In the genomic region with DNA sequence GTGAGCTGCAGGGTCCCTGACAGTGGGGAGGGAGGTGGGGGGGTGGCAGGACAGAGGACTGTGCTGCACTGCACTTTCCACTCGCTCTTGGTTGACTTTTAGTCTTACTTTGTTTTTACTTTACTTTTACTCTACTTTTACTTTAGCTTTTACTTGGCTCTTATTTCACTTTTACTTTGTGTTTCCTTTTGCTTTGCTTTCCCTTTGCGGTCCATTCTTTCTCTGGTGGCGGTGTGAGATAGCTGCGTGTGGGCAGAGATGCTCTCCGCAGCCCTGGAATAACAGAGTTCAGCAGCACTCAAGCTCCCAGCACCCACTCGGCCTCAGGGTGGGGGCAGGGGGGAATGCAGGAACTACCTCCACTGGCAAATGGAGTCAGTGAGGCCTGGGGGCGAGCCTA, we compare ENCODE assay signal across 21 cellular contexts. TPM values are rescaled to one million over a fixed set of nuclear protein-coding genes. Genes with fewer than 3 reads are reported as not detected.
A peak's percentile ranks its signal among the peaks of the same experiment; 100 is the strongest.
DNase-seq lines count a peak whose midpoint lies in the region; ATAC-seq, FAIRE-seq and TF ChIP-seq lines count a peak whose summit lies in the region.
"Had no signal": no experiment of that assay in that cellular context is flagged by ENCODE, and none has a peak within 500 bp of the region (broad histone marks: within the 10 kb centered on the region; RNA-seq: fewer than 3 reads in every experiment).

No MANE protein-coding gene starts in this region.

- no peaks in the 10 kb centered on the region for H3K9me3 Mint-ChIP-seq in activated CD4-positive, alpha-beta T cell treated with anti-CD3 and anti-CD28 coated beads for 36 hours (ENCODE audit: low read depth)
- H3K9me3 Mint-ChIP-seq in CD4-positive, alpha-beta T cell: no peaks in the 10 kb centered on the region
- H3K9me3 Mint-ChIP-seq: naive thymus-derived CD4-positive, alpha-beta T cell had no signal

- no peaks in the 10 kb centered on the region for H4K20me1 ChIP-seq in GM12878 (ENCODE audit: control insufficient read depth, insufficient read depth)

- SMC1A ChIA-PET in GM12878 (lab: Charles Lee; ENCODE audit: uncharacterized antibody, unreplicated experiment): no interaction called here

- RAD21 ChIA-PET in GM12878 (lab: Charles Lee; ENCODE audit: unreplicated experiment): no interaction called here

- peak; percentile 69 for ATAC-seq in activated CD4-positive, alpha-beta T cell treated with anti-CD3 and anti-CD28 coated beads for 36 hours
- ATAC-seq in CD4-positive, alpha-beta T cell (ENCODE audit: poor library complexity): no peak
- ATAC-seq in T-helper 17 cell (no peak), GM12878 (no peak), GM21381 (IDR thresholded peaks at IDR 0.05; ENCODE audit: unreplicated experiment) (no peak)
- ATAC-seq: naive thymus-derived CD4-positive, alpha-beta T cell; Panc1; right lobe of liver had no signal

- peak; percentile 46 for DNase-seq in activated CD4-positive, alpha-beta T cell treated with anti-CD3 and anti-CD28 coated beads for 36 hours
- no peak for DNase-seq in activated CD4-positive, alpha-beta T cell treated with anti-CD3 and anti-CD28 coated beads, Interleukin-2, amount 50 U/mL, for 1 hour
- no peak for DNase-seq in CD4-positive, alpha-beta T cell
- DNase-seq in T-helper 17 cell (no peak), GM12878 (ENCODE audit: low read depth, low spot score) (no peak), GM03348 (ENCODE audit: low spot score) (no peak), NCI-H524 (lab: John Stamatoyannopoulos, UW) (no peak)
- DNase-seq: 8988T; anterior cingulate cortex; BE2C; cerebellar nuclear complex; effector CD4-positive, alpha-beta T cell; esophagus squamous epithelium; mesendoderm; naive thymus-derived CD4-positive, alpha-beta T cell; NCI-H1694 treated with DMSO at 0.1 percent for 48 hours; right lobe of liver had no signal

- POLR2A ChIA-PET in activated CD4-positive, alpha-beta T cell treated with anti-CD3 and anti-CD28 coated beads for 36 hours (lab: Charles Lee): no interaction called here
- POLR2A ChIA-PET in CD4-positive, alpha-beta T cell (lab: Charles Lee): no interaction called here
- POLR2A ChIA-PET in GM12878 (lab: Charles Lee): no interaction called here

- TF ChIP-seq CTCF in CD4-positive, alpha-beta T cell (IDR thresholded peaks at IDR 0.05): no peak
- TF ChIP-seq CTCF in GM12878 (IDR thresholded peaks at IDR 0.05 in 2 of 3, conservative IDR thresholded peaks at IDR 0.05 in 1 of 3; ENCODE audit: control insufficient read depth in 2 of 3, extremely low read depth in 1 of 3, insufficient read depth in 1 of 3, low read depth in 3 of 3, low read length in 3 of 3): no peak

- H2AFZ ChIP-seq in GM12878 (ENCODE audit: control insufficient read depth, low read depth, low read length): peak overlapping the region; percentile 77
- H2AFZ ChIP-seq: parathyroid adenoma had no signal

- no peaks in the 10 kb centered on the region for H3K9me3 ChIP-seq in CD4-positive, alpha-beta T cell (ENCODE audit: control insufficient read depth, low read length)
- H3K9me3 ChIP-seq in T-helper 17 cell (ENCODE audit: control insufficient read depth, low read length, poor library complexity, severe bottlenecking) (no peaks in the 10 kb centered on the region), GM12878 (replicated peaks; ENCODE audit: control insufficient read depth, insufficient read depth, low read length) (no peaks in the 10 kb centered on the region)
- H3K9me3 ChIP-seq: BE2C, esophagus squamous epithelium, right lobe of liver had no signal

- in situ Hi-C loops in GM12878 (cut with MboI): no loop called here

- no peak overlapping the region for H3K9ac ChIP-seq in GM12878 (ENCODE audit: control insufficient read depth, insufficient read depth, low read length)
- H3K9ac ChIP-seq: parathyroid adenoma had no signal

- peak overlapping the region; percentile 59; the same call in 1 of the 2 replicates for H3K4me2 ChIP-seq in GM12878 (ENCODE audit: control insufficient read depth, insufficient read depth)

- H3K4me1 Mint-ChIP-seq in activated CD4-positive, alpha-beta T cell treated with anti-CD3 and anti-CD28 coated beads for 36 hours: peaks cover 6% of the 10 kb centered on the region
- no peaks in the 10 kb centered on the region for H3K4me1 Mint-ChIP-seq in CD4-positive, alpha-beta T cell (ENCODE audit: low read depth)
- peaks cover 12% of the 10 kb centered on the region for H3K4me1 Mint-ChIP-seq in T-helper 17 cell

- no peaks in the 10 kb centered on the region for H3K36me3 ChIP-seq in GM12878 (ENCODE audit: control insufficient read depth in 2 of 2, insufficient read depth in 2 of 2, low read length in 1 of 2)
- H3K36me3 ChIP-seq: BE2C, esophagus squamous epithelium, right lobe of liver had no signal

- no peaks in the 10 kb centered on the region for H3K4me1 ChIP-seq in GM12878 (ENCODE audit: control insufficient read depth, insufficient read depth, low read length)
- H3K4me1 ChIP-seq: BE2C, parathyroid adenoma, right lobe of liver had no signal

- no TSS peak for BruUV-seq in GM12878 (replicated peaks; lab: Mats Ljungman, UMichigan)

- H3K27me3 ChIP-seq in CD4-positive, alpha-beta T cell (ENCODE audit: control insufficient read depth, insufficient read depth, low read length): no peaks in the 10 kb centered on the region
- H3K27me3 ChIP-seq in GM12878 (replicated peaks in 1 of 2; ENCODE audit: control insufficient read depth in 2 of 2, insufficient read depth in 2 of 2, low read length in 1 of 2): peaks cover 0 to 4% of the 10 kb centered on the region in 2 experiments; a peak in 1 of 4 replicates
- H3K27me3 ChIP-seq: BE2C, esophagus squamous epithelium, right lobe of liver had no signal

- no peaks in the 10 kb centered on the region for H3K27me3 Mint-ChIP-seq in activated CD4-positive, alpha-beta T cell treated with anti-CD3 and anti-CD28 coated beads for 36 hours
- H3K27me3 Mint-ChIP-seq in CD4-positive, alpha-beta T cell: no peaks in the 10 kb centered on the region
- peaks cover 22% of the 10 kb centered on the region for H3K27me3 Mint-ChIP-seq in T-helper 17 cell

- peak overlapping the region; percentile 42; the same call in 1 of the 2 replicates for H3K4me3 ChIP-seq in GM12878
- H3K4me3 ChIP-seq: esophagus squamous epithelium, right lobe of liver had no signal

- no peaks in the 10 kb centered on the region for H3K79me2 ChIP-seq in GM12878 (ENCODE audit: control insufficient read depth, insufficient read depth, low read length)
- H3K79me2 ChIP-seq: parathyroid adenoma had no signal

- intact Hi-C loops in activated CD4-positive, alpha-beta T cell treated with anti-CD3 and anti-CD28 coated beads for 36 hours (cut with DNase I, micrococcal nuclease): loop anchor here in 1 of 2 experiments (10.0 kb wide), 1 partner anchor 501 kb away; a partner anchor contains a TSS
- intact Hi-C loops in CD4-positive, alpha-beta T cell (cut with DNase I, micrococcal nuclease): no loop called here
- intact Hi-C loops in GM12878 (cut with micrococcal nuclease; ENCODE audit: unreplicated experiment): no loop called here

- H3K36me3 Mint-ChIP-seq in activated CD4-positive, alpha-beta T cell treated with anti-CD3 and anti-CD28 coated beads for 36 hours (ENCODE audit: low read depth): no peaks in the 10 kb centered on the region
- no peaks in the 10 kb centered on the region for H3K36me3 Mint-ChIP-seq in CD4-positive, alpha-beta T cell (ENCODE audit: low read depth)
- peaks cover 2% of the 10 kb centered on the region for H3K36me3 Mint-ChIP-seq in T-helper 17 cell (ENCODE audit: low read depth)
- H3K36me3 Mint-ChIP-seq: naive thymus-derived CD4-positive, alpha-beta T cell had no signal

- CTCF ChIA-PET in activated CD4-positive, alpha-beta T cell treated with anti-CD3 and anti-CD28 coated beads for 36 hours (lab: Charles Lee): interaction anchor here (2.8 kb wide), 1 partner anchor 28 kb away, joined by 12 read pairs; no protein-coding TSS in a partner anchor
- CTCF ChIA-PET in CD4-positive, alpha-beta T cell (lab: Charles Lee): interaction anchor here (1.5 kb wide), 1 partner anchor 104 kb away, joined by 3 read pairs; no protein-coding TSS in a partner anchor
- CTCF ChIA-PET in GM12878 (lab: Yijun Ruan, JAX): interaction anchor here (1.6 kb wide), 1 partner anchor 28 kb away, joined by 6 read pairs; no protein-coding TSS in a partner anchor

- no peak for TF ChIP-seq RAD21 in GM12878 (IDR thresholded peaks at IDR 0.05; ENCODE audit: insufficient read depth, low read depth, low read length)

- no peak overlapping the region for H3K27ac ChIP-seq in CD4-positive, alpha-beta T cell (ENCODE audit: low read depth, low read length)
- no peak overlapping the region for H3K27ac ChIP-seq in GM12878 (ENCODE audit: control insufficient read depth, insufficient read depth)
- H3K27ac ChIP-seq: esophagus squamous epithelium, parathyroid adenoma, right lobe of liver had no signal

- no peak for FAIRE-seq in GM12878 (lab: Jason Lieb, UNC)

- TF ChIP-seq POLR2A in GM12878 (IDR thresholded peaks at IDR 0.05; ENCODE audit: low read depth, low read length): no peak

- H3K4me3 Mint-ChIP-seq in activated CD4-positive, alpha-beta T cell treated with anti-CD3 and anti-CD28 coated beads for 36 hours: no peak overlapping the region
- peak overlapping the region; percentile 1 for H3K4me3 Mint-ChIP-seq in CD4-positive, alpha-beta T cell
- peak overlapping the region; percentile 43 for H3K4me3 Mint-ChIP-seq in T-helper 17 cell

- TF ChIP-seq EP300 in GM12878 (IDR thresholded peaks at IDR 0.05; ENCODE audit: borderline replicate concordance in 1 of 2, control insufficient read depth in 1 of 2, low read depth in 2 of 2, low read length in 2 of 2): no peak

- 16% methylated on average over 7 of the region's 7 CpGs for WGBS in GM12878 (ENCODE audit: insufficient coverage, insufficient replicate concordance, low lambda C conversion rate, missing lambda C conversion rate)

- H3K27ac Mint-ChIP-seq in activated CD4-positive, alpha-beta T cell treated with anti-CD3 and anti-CD28 coated beads for 36 hours: peak overlapping the region; percentile 14
- no peak overlapping the region for H3K27ac Mint-ChIP-seq in CD4-positive, alpha-beta T cell
- peak overlapping the region; percentile 11 for H3K27ac Mint-ChIP-seq in T-helper 17 cell

RNA-seq across cellular contexts. Expression of a gene that starts 4.7 kb away (rescaled TPM):
- under 1 TPM in 1 of 2 experiments, not detected in 1; 0.21 TPM for total RNA-seq in activated CD4-positive, alpha-beta T cell treated with anti-CD3 and anti-CD28 coated beads for 36 hours
- total RNA-seq in CD4-positive, alpha-beta T cell: not detected
- total RNA-seq in T-helper 17 cell (under 1 TPM in 1 of 2 donors, not detected in 1; 0.32 TPM), GM12878 (2014; rRNA removed) (not detected in 2 replicates), GM12878 (2014; rRNA removed; fragmentation: Illumina TruSeq; extraction: Trizol) (not detected in 2 replicates), GM12878 (2021) (not detected in 2 replicates)
- 0.19 TPM in 1 of 2 replicates, not detected in the other for total RNA-seq in GM12878 (2013; cell fraction: nucleolus; rRNA removed)
- polyA plus RNA-seq in GM12878 (2011; ENCODE audit: low read depth): not detected
- polyA plus RNA-seq in GM12878 (2011; rRNA removed) (0.09 and 0.12 TPM in 2 replicates), GM12878 (2014; fragmentation: Illumina TruSeq; extraction: Trizol) (0.03 TPM in 1 of 2 replicates, not detected in the other), GM12878 (2014; fragmentation: Nextera tagmentation; extraction: Ambion mirVana) (not detected), GM12878 (2014; rRNA removed) (0.04 TPM in 1 of 2 replicates, not detected in the other), GM12878 (2016; fragmentation: Nextera tagmentation; extraction: Ambion mirVana) (under 1 TPM; 0.06 to 0.08 TPM)
- polyA plus RNA-seq in GM12878 (2011; cell fraction: cytosol; rRNA removed): 0.10 and 0.18 TPM in 2 replicates
- 0.20 and 0.24 TPM in 2 replicates for polyA plus RNA-seq in GM12878 (2011; cell fraction: nucleus; rRNA removed)
- polyA plus RNA-seq in GM12878 (2012): 0.18 and 0.24 TPM in 2 replicates
- not detected in 2 replicates for polyA minus RNA-seq in GM12878 (2011; rRNA and poly(A)+ RNA removed)
- polyA minus RNA-seq in GM12878 (2011; cell fraction: cytosol; rRNA and poly(A)+ RNA removed): not detected in 2 replicates
- polyA minus RNA-seq in GM12878 (2011; cell fraction: nucleus; rRNA and poly(A)+ RNA removed): 0.12 and 0.29 TPM in 2 replicates
- total RNA-seq: T-helper 2 cell treated with Interferon-gamma antibody and Interleukin-4, amounts not matched to agents 100 ng/mL and 5 ng/mL, for 36 hours had no signal

RNA-seq across cellular contexts. Expression of a gene that starts 5.3 kb away (rescaled TPM):
- 1 to 10 TPM; 2.7 to 4.4 TPM for total RNA-seq in activated CD4-positive, alpha-beta T cell treated with anti-CD3 and anti-CD28 coated beads for 36 hours
- total RNA-seq in CD4-positive, alpha-beta T cell: under 1 TPM; 0.52 to 0.92 TPM
- total RNA-seq in T-helper 17 cell (under 1 TPM; 0.52 to 0.86 TPM), GM12878 (2014; rRNA removed) (0.68 and 0.82 TPM in 2 replicates), GM12878 (2014; rRNA removed; fragmentation: Illumina TruSeq; extraction: Trizol) (0.69 and 1.0 TPM in 2 replicates), GM12878 (2021) (1.6 and 2.1 TPM in 2 replicates)
- 0.71 and 0.95 TPM in 2 replicates for total RNA-seq in GM12878 (2013; cell fraction: nucleolus; rRNA removed)
- polyA plus RNA-seq in GM12878 (2011; ENCODE audit: low read depth): 0.72 TPM
- polyA plus RNA-seq in GM12878 (2011; rRNA removed) (0.19 and 0.72 TPM in 2 replicates), GM12878 (2014; fragmentation: Illumina TruSeq; extraction: Trizol) (0.25 and 1.0 TPM in 2 replicates), GM12878 (2014; fragmentation: Nextera tagmentation; extraction: Ambion mirVana) (1 to 10 TPM in 1 of 2 experiments, under 1 TPM in 1; 0.71 to 1.2 TPM), GM12878 (2014; rRNA removed) (0.60 and 0.73 TPM in 2 replicates), GM12878 (2016; fragmentation: Nextera tagmentation; extraction: Ambion mirVana) (1 to 10 TPM; 1.6 to 2.9 TPM)
- polyA plus RNA-seq in GM12878 (2011; cell fraction: cytosol; rRNA removed): 1.5 and 1.6 TPM in 2 replicates
- 1.0 and 1.2 TPM in 2 replicates for polyA plus RNA-seq in GM12878 (2011; cell fraction: nucleus; rRNA removed)
- polyA plus RNA-seq in GM12878 (2012): 1.0 and 2.1 TPM in 2 replicates
- polyA minus RNA-seq in GM12878 (2011; rRNA and poly(A)+ RNA removed): 0.46 and 0.73 TPM in 2 replicates
- polyA minus RNA-seq in GM12878 (2011; cell fraction: cytosol; rRNA and poly(A)+ RNA removed): 0.53 and 0.73 TPM in 2 replicates
- polyA minus RNA-seq in GM12878 (2011; cell fraction: nucleus; rRNA and poly(A)+ RNA removed): 0.24 and 0.48 TPM in 2 replicates
